Comparison of ENCODE assay signal across 8 cellular contexts in the genomic region with DNA sequence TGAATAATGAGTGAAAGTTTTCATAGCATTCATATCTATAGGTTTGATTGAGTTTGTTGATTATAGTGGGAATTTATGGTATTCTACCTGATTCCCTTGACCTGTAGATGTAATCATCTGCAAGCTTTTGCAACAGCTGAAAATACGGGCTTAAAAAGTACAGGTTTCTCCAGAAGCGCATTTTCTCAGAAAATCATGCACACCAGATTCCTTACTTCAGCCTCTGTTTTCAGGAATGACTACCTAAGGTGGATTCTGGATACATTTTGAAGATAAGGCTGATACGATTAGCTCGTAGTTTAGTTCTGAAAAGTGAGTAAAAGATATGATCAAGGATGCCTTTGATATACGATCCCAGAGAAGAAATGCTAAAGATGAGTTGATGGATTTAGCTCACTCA.
"Had no signal": no experiment of that assay in that cellular context is flagged by ENCODE, and none has a peak within 500 bp of the region (broad histone marks: within the 10 kb centered on the region; RNA-seq: fewer than 3 reads in every experiment).

No MANE protein-coding gene starts in this region.

- H3K36me3 ChIP-seq: HAP-1 had no signal

- H2AFZ ChIP-seq: GM23248, GM23338 had no signal

- H3K4me2 ChIP-seq: GM23338 had no signal

- H3K4me3 ChIP-seq: GM23248, GM23338, HAP-1 had no signal

- H3K4me1 ChIP-seq: HAP-1 had no signal

- H3K9ac ChIP-seq: GM23248 had no signal

- H3K27ac ChIP-seq: GM23248 had no signal

- DNase-seq: GM23248, GOT3, H7, H9, HCEC 1CT, HFFc6 had no signal

- H3K9me3 ChIP-seq: HAP-1 had no signal
